In the genomic region with DNA sequence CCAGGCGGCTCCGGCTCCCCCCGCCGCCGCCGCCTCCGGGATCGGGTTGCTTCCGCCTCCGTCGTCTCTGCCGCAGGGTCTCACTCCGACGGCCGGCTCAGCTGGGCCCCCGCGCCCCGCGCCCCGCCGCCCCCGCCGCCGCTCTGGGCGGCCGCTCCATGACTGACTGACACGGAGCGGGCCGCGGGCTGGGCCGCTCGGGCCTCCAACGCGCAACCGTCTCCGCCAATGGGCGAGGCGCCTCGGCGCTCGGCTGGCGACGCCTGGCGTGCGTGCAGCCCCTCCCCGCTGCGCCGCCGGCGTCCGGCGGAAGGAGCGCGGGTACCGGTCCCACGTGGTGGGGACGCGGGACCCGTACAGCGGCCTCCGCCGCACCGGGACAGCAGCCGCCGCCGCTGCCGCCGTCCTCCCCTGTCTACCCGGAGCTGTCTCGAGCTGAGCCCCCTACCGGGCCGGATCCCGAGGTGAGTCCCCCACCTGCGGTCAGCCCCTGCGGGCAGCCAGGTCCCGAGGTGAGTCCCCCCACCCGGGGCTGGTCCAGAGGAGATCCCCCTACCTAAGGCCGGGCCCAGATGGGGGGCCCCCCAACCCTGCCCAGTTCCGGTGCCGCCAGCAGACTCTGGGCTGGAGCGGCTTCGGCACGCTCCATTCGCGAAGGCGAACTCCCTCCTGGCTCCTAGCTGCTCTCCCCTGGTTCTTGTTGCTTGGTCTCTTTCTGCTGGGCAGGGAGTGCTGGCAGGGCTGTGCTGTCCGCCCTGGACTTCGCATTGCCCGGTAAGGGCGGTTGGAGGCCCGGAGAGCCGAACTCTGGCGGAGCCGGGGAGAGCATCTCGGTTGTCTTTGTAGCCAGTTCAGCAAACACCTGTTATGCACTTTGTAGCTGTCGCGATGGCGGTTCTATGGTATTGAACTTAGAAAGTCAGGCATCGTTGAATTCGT, we compare ENCODE assay signal across 8 cellular contexts. TPM values are rescaled to one million over a fixed set of nuclear protein-coding genes. Genes with fewer than 3 reads are reported as not detected.
DNase-seq lines count a peak whose midpoint lies in the region; ATAC-seq, FAIRE-seq and TF ChIP-seq lines count a peak whose summit lies in the region.

A gene (minus strand): TSS at position 230 of the 939 bp plus-strand sequence. CDS start 11,640 bp downstream, outside the sequence.
A gene (plus strand): TSS at position 355 of the 939 bp plus-strand sequence. CDS start 1,387 bp downstream, outside the sequence.

- FAIRE-seq in keratinocyte (lab: Jason Lieb, UNC), result no peak

- H3K4me2 ChIP-seq in keratinocyte (ENCODE audit: control insufficient read depth, extremely low read depth, insufficient read depth, low read depth, low read length), result peak within 1 kb of the TSS; percentile 92

- in situ Hi-C loops in ACHN (cut with HindIII; ENCODE audit: low pct_ligation_motif_present, low pct_unique_long_range_greater_than_20kb, low sequenced_read_pairs), result no loop called here

- H3K36me3 ChIP-seq in keratinocyte (ENCODE audit: control insufficient read depth in 2 of 2, extremely low read depth in 1 of 2, insufficient read depth in 2 of 2, low read length in 2 of 2), result no peaks in the 10 kb centered on the region

- dilution Hi-C loops in keratinocyte (cut with MboI; ENCODE audit: extremely low pct_ligation_motif_present, low sequenced_read_pairs), result no loop called here

- H4K20me1 ChIP-seq in keratinocyte (ENCODE audit: control insufficient read depth, extremely low read depth, insufficient read depth, low read length), result peaks cover 5% of the 10 kb centered on the region

- H3K4me1 ChIP-seq in keratinocyte (ENCODE audit: control insufficient read depth, extremely low read depth, insufficient read depth, low read length), result peaks cover 22% of the 10 kb centered on the region

- peak within 1 kb of the TSS; percentile 90 to 99 (median 96) for H3K4me3 ChIP-seq in keratinocyte (ENCODE audit: control insufficient read depth in 2 of 3, extremely low read depth in 1 of 3, insufficient read depth in 2 of 3, low read depth in 1 of 3, low read length in 3 of 3)

- peaks cover 89% of the 10 kb centered on the region for H3K79me2 ChIP-seq in keratinocyte (ENCODE audit: control insufficient read depth, insufficient read depth, low read length)

- ATAC-seq in GM18861 (IDR thresholded peaks at IDR 0.05; ENCODE audit: unreplicated experiment) (peak; percentile 80), HG03097 (IDR thresholded peaks at IDR 0.05; ENCODE audit: low FRiP score, unreplicated experiment) (peak; percentile 70)
- ATAC-seq in activated CD4-positive, CD25-positive, alpha-beta regulatory T cell treated with anti-CD3 and anti-CD28 coated beads, Interleukin-2, amount 50 U/mL, for 24 hours, result peak; percentile 95

- no peaks in the 10 kb centered on the region for H3K9me3 ChIP-seq in keratinocyte (ENCODE audit: control insufficient read depth, low read depth, low read length)

- H3K27ac ChIP-seq in keratinocyte (ENCODE audit: control insufficient read depth, insufficient read depth, low read length), result peak within 1 kb of the TSS; percentile 67

- peak within 1 kb of the TSS; percentile 83 for H2AFZ ChIP-seq in keratinocyte (ENCODE audit: control insufficient read depth, low read length)

- DNase-seq in ACHN, result peak; percentile 94
- DNase-seq in NCI-H2227 treated with DMSO at 0.1 percent for 48 hours (lab: John Stamatoyannopoulos, UW), result peak; percentile 81
- peak; percentile 81 for DNase-seq in cerebellar cortex (ENCODE audit: low spot score)
- DNase-seq in keratinocyte (ENCODE audit: low read depth, low spot score), result peak; percentile 26
- DNase-seq in stimulated activated CD4-positive, alpha-beta T cell treated with anti-CD3 and anti-CD28 coated beads, Interleukin-12 subunit alpha, Interleukin-12 subunit beta, amount 100 ng/mL, for 48 hours (ENCODE audit: low read depth in 2 of 3, low spot score in 1 of 3), result peak; percentile 69 to 81 (median 76)

- H3K9ac ChIP-seq in keratinocyte (ENCODE audit: control insufficient read depth, extremely low read depth, insufficient read depth, low read length), result peak within 1 kb of the TSS; percentile 83

- peaks cover 2% of the 10 kb centered on the region for H3K9me1 ChIP-seq in keratinocyte (ENCODE audit: control insufficient read depth, extremely low read depth, insufficient read depth, low read length)

- no peak for TF ChIP-seq CTCF in keratinocyte (optimal IDR thresholded peaks at IDR 0.05 in 1 of 3, IDR thresholded peaks at IDR 0.05 in 1 of 3, conservative IDR thresholded peaks at IDR 0.05 in 1 of 3; ENCODE audit: extremely low read depth in 1 of 3, insufficient read depth in 2 of 3, low read length in 3 of 3)

- no peaks in the 10 kb centered on the region for H3K27me3 ChIP-seq in keratinocyte (ENCODE audit: control insufficient read depth, extremely low read depth, insufficient read depth, low read length)

RNA-seq across cellular contexts. Expression of the first gene that starts in this region (rescaled TPM):
- 22.2 to 28.9 TPM (median 23.7 TPM) in 3 replicates for polyA plus RNA-seq in keratinocyte
- polyA plus RNA-seq in keratinocyte (2011; ENCODE audit: low read depth), result 4.6 TPM
- polyA plus RNA-seq in keratinocyte (2011; cell fraction: cytosol; rRNA removed), result 17.1 and 22.5 TPM in 2 replicates
- 31.6 and 33.1 TPM in 2 replicates for polyA plus RNA-seq in keratinocyte (2011; cell fraction: nucleus; rRNA removed)
- polyA plus RNA-seq in keratinocyte (2012; ENCODE audit: low replicate concordance), result 9.0 and 21.3 TPM in 2 replicates
- 26.0 to 44.6 TPM (median 31.7 TPM) in 3 replicates for polyA minus RNA-seq in keratinocyte
- 15.7 TPM for polyA minus RNA-seq in keratinocyte (2011; cell fraction: cytosol; rRNA and poly(A)+ RNA removed)
- 14.5 and 26.1 TPM in 2 replicates for polyA minus RNA-seq in keratinocyte (2011; cell fraction: nucleus; rRNA and poly(A)+ RNA removed)

RNA-seq across cellular contexts. Expression of the second gene that starts in this region (rescaled TPM):
- 8.2 to 13.4 TPM (median 8.5 TPM) in 3 replicates for polyA plus RNA-seq in keratinocyte
- polyA plus RNA-seq in keratinocyte (2011; ENCODE audit: low read depth), result 2.6 TPM
- polyA plus RNA-seq in keratinocyte (2011; cell fraction: cytosol; rRNA removed), result 4.0 and 5.5 TPM in 2 replicates
- 16.7 and 18.0 TPM in 2 replicates for polyA plus RNA-seq in keratinocyte (2011; cell fraction: nucleus; rRNA removed)
- polyA plus RNA-seq in keratinocyte (2012; ENCODE audit: low replicate concordance), result 4.0 and 10.1 TPM in 2 replicates
- 24.2 to 26.1 TPM (median 24.9 TPM) in 3 replicates for polyA minus RNA-seq in keratinocyte
- 8.6 TPM for polyA minus RNA-seq in keratinocyte (2011; cell fraction: cytosol; rRNA and poly(A)+ RNA removed)
- 29.2 and 36.1 TPM in 2 replicates for polyA minus RNA-seq in keratinocyte (2011; cell fraction: nucleus; rRNA and poly(A)+ RNA removed)

Comparison
In these comparisons a context has a peak if more than half of its experiments do, and no peak if none do; other contexts are left out.
1. Peak in every context shown above with its lines: DNase-seq, ATAC-seq, H3K4me3 ChIP-seq and H3K27ac ChIP-seq.
2. DNase-seq: peak in every context shown above with its lines; median percentile 94 in ACHN; 81 in NCI-H2227 treated with DMSO at 0.1 percent for 48 hours; 81 in cerebellar cortex; 76 in stimulated activated CD4-positive, alpha-beta T cell treated with anti-CD3 and anti-CD28 coated beads, Interleukin-12 subunit alpha, Interleukin-12 subunit beta, amount 100 ng/mL, for 48 hours; 26 in keratinocyte.